ENCODE assay signal across 1 cellular context in the genomic region with DNA sequence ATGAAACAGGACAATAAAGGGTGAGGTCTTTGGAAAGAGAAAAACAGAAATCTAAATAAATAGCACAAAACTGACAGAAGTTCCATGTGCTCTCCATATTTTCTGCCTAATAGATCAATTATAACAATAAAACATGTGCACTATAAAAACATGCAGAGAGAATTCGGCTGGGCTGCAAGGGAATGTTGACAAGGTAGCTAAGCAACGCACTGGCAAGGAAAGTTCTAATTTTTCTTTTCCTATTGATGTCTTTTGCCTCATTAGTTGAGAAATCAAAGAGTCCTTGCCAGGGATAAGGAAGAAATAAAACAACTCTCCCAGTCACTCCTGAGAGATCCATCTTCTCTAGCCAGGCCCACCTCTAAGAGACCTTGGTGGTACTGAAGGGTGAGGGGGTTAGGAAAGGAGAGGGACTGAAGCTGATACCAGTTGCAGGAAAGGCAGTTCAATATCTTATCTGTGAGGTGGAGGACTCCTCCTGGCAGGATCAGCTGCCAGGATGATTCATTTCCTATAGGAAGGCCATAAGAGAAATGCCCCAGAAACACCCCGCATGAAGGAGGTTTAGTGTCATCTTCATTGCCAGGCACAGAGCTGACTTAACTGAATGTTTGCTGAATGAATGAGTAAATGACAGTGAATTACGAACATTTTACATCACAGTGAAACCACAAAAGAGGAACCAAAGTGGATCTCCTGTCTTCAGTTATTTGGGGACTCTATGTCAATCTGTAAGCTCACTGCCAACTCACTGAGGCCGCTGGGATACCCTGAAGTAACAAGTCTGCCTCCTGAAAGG.
TF ChIP-seq lines count a peak whose summit lies in the region.

No MANE protein-coding gene starts in this region.

TF ChIP-seq in K562, 482 proteins besides CTCF, POLR2A, EP300 and RAD21 (continued from another document):
- TF ChIP-seq CXXC5 (CRISPR knock-in tag; IDR thresholded peaks at IDR 0.05) (no peak), MYNN (IDR thresholded peaks at IDR 0.05) (no peak), MYNN (CRISPR knock-in tag; IDR thresholded peaks at IDR 0.05) (no peak), ZNF780A (CRISPR knock-in tag; IDR thresholded peaks at IDR 0.05) (no peak), ZNF24 (IDR thresholded peaks at IDR 0.05) (no peak), GTF2A2 (tag; IDR thresholded peaks at IDR 0.05) (no peak), HNRNPH1 (optimal IDR thresholded peaks at IDR 0.05; ENCODE audit: low read depth, low read length) (no peak)
- TF ChIP-seq, protein P1, sequence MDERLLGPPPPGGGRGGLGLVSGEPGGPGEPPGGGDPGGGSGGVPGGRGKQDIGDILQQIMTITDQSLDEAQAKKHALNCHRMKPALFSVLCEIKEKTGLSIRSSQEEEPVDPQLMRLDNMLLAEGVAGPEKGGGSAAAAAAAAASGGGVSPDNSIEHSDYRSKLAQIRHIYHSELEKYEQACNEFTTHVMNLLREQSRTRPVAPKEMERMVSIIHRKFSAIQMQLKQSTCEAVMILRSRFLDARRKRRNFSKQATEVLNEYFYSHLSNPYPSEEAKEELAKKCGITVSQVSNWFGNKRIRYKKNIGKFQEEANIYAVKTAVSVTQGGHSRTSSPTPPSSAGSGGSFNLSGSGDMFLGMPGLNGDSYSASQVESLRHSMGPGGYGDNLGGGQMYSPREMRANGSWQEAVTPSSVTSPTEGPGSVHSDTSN (CRISPR knock-in tag; IDR thresholded peaks at IDR 0.05; ENCODE audit: low read depth): no peak
- TF ChIP-seq, protein P1 (tag; conservative IDR thresholded peaks at IDR 0.05; ENCODE audit: low read depth): 0 out of 2 replicates have a peak, but pooled peaks have one; percentile 16
- TF ChIP-seq, protein P2, sequence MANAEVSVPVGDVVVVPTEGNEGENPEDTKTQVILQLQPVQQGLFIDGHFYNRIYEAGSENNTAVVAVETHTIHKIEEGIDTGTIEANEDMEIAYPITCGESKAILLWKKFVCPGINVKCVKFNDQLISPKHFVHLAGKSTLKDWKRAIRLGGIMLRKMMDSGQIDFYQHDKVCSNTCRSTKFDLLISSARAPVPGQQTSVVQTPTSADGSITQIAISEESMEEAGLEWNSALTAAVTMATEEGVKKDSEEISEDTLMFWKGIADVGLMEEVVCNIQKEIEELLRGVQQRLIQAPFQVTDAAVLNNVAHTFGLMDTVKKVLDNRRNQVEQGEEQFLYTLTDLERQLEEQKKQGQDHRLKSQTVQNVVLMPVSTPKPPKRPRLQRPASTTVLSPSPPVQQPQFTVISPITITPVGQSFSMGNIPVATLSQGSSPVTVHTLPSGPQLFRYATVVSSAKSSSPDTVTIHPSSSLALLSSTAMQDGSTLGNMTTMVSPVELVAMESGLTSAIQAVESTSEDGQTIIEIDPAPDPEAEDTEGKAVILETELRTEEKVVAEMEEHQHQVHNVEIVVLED (CRISPR knock-in tag; IDR thresholded peaks at IDR 0.05): no peak
- TF ChIP-seq, protein P3, sequence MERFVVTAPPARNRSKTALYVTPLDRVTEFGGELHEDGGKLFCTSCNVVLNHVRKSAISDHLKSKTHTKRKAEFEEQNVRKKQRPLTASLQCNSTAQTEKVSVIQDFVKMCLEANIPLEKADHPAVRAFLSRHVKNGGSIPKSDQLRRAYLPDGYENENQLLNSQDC (CRISPR knock-in tag; IDR thresholded peaks at IDR 0.05): no peak
